ENCODE assay signal across 1 cellular context in the genomic region with DNA sequence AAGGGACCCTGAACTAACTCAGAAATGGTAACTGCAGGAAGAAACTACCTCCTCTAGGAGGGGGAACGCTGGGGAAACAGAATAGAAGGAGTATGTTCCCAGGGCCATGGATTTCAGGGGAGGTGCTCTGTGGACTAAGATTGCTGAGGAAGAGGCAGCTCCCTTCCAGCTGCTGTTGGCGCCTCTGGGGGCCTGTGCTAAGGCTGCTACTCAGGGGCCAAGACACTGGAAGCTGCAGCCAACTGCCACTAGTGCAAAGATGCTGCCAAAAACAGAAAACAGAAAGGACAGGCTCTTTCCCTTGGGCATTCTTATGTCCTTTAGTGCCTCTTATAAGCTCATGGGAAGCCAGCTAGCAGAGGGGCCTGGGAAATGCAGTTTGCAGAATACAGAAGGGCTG.
TF ChIP-seq lines count a peak whose summit lies in the region.

No MANE protein-coding gene starts in this region.

TF ChIP-seq in WTC11, 78 proteins besides CTCF, POLR2A, EP300 and RAD21 (continued from another document):
- TF ChIP-seq, protein P1, sequence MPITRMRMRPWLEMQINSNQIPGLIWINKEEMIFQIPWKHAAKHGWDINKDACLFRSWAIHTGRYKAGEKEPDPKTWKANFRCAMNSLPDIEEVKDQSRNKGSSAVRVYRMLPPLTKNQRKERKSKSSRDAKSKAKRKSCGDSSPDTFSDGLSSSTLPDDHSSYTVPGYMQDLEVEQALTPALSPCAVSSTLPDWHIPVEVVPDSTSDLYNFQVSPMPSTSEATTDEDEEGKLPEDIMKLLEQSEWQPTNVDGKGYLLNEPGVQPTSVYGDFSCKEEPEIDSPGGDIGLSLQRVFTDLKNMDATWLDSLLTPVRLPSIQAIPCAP (CRISPR knock-in tag; IDR thresholded peaks at IDR 0.05), result no peak
- TF ChIP-seq, protein P2, sequence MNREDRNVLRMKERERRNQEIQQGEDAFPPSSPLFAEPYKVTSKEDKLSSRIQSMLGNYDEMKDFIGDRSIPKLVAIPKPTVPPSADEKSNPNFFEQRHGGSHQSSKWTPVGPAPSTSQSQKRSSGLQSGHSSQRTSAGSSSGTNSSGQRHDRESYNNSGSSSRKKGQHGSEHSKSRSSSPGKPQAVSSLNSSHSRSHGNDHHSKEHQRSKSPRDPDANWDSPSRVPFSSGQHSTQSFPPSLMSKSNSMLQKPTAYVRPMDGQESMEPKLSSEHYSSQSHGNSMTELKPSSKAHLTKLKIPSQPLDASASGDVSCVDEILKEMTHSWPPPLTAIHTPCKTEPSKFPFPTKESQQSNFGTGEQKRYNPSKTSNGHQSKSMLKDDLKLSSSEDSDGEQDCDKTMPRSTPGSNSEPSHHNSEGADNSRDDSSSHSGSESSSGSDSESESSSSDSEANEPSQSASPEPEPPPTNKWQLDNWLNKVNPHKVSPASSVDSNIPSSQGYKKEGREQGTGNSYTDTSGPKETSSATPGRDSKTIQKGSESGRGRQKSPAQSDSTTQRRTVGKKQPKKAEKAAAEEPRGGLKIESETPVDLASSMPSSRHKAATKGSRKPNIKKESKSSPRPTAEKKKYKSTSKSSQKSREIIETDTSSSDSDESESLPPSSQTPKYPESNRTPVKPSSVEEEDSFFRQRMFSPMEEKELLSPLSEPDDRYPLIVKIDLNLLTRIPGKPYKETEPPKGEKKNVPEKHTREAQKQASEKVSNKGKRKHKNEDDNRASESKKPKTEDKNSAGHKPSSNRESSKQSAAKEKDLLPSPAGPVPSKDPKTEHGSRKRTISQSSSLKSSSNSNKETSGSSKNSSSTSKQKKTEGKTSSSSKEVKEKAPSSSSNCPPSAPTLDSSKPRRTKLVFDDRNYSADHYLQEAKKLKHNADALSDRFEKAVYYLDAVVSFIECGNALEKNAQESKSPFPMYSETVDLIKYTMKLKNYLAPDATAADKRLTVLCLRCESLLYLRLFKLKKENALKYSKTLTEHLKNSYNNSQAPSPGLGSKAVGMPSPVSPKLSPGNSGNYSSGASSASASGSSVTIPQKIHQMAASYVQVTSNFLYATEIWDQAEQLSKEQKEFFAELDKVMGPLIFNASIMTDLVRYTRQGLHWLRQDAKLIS (CRISPR knock-in tag; IDR thresholded peaks at IDR 0.05; ENCODE audit: borderline replicate concordance), result no peak
- TF ChIP-seq, protein P3, sequence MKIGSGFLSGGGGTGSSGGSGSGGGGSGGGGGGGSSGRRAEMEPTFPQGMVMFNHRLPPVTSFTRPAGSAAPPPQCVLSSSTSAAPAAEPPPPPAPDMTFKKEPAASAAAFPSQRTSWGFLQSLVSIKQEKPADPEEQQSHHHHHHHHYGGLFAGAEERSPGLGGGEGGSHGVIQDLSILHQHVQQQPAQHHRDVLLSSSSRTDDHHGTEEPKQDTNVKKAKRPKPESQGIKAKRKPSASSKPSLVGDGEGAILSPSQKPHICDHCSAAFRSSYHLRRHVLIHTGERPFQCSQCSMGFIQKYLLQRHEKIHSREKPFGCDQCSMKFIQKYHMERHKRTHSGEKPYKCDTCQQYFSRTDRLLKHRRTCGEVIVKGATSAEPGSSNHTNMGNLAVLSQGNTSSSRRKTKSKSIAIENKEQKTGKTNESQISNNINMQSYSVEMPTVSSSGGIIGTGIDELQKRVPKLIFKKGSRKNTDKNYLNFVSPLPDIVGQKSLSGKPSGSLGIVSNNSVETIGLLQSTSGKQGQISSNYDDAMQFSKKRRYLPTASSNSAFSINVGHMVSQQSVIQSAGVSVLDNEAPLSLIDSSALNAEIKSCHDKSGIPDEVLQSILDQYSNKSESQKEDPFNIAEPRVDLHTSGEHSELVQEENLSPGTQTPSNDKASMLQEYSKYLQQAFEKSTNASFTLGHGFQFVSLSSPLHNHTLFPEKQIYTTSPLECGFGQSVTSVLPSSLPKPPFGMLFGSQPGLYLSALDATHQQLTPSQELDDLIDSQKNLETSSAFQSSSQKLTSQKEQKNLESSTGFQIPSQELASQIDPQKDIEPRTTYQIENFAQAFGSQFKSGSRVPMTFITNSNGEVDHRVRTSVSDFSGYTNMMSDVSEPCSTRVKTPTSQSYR (CRISPR knock-in tag; IDR thresholded peaks at IDR 0.05), result no peak
- TF ChIP-seq FOXP1 (CRISPR knock-in tag; IDR thresholded peaks at IDR 0.05; ENCODE audit: borderline replicate concordance) (no peak), GTF2I (CRISPR knock-in tag; conservative IDR thresholded peaks at IDR 0.05) (no peak)
